ENCODE assay signal across 9 cellular contexts in genomic region chr10:43077421-43078171, GRCh38. TPM values are rescaled to one million over a fixed set of nuclear protein-coding genes. Genes with fewer than 3 reads are reported as not detected.
DNase-seq lines count a peak whose midpoint lies in the region; ATAC-seq and TF ChIP-seq lines count a peak whose summit lies in the region.
"Had no signal": no experiment of that assay in that cellular context is flagged by ENCODE, and none has a peak within 500 bp of the region (broad histone marks: within the 10 kb centered on the region; RNA-seq: fewer than 3 reads in every experiment).

No MANE protein-coding gene starts in this region.

- CTCF ChIA-PET in SK-N-SH (lab: Yijun Ruan, JAX): interaction anchor here (1.1 to 12.3 kb wide), 18 partner anchors 8 to 216 kb away, joined by 3 to 143 read pairs (median 13); no protein-coding TSS in a partner anchor

- 2% methylated on average over 13 of the region's 72 CpGs for whole genome bisulfite sequencing in SK-N-SH (ENCODE audit: low lambda C conversion rate)
- WGBS in stomach, 5 donors: 5 to 15% (median 6%) methylated on average over 16 to 72 of the region's 72 CpGs

- H3K27me3 ChIP-seq in SK-N-SH (ENCODE audit: insufficient read depth): peaks cover 6% of the 10 kb centered on the region
- peaks cover 5 to 97% (median 40%) of the 10 kb centered on the region in 3 donors for H3K27me3 ChIP-seq in stomach

- H3K9me2 ChIP-seq in SK-N-SH: no peaks in the 10 kb centered on the region

- peak overlapping the region in 1 of 2 experiments; percentile 96; a peak in 2 of 4 replicates for H3K27ac ChIP-seq in SK-N-SH (ENCODE audit: low read depth in 2 of 2, low read length in 1 of 2)
- peak overlapping the region in 1 of 5 donors; percentile 24 for H3K27ac ChIP-seq in stomach

- H4K20me1 ChIP-seq in SK-N-SH (ENCODE audit: insufficient read depth): no peaks in the 10 kb centered on the region

- H3K36me3 ChIP-seq in SK-N-SH (replicated peaks in 1 of 2; ENCODE audit: control insufficient read depth in 1 of 2, insufficient read depth in 2 of 2, low read length in 1 of 2): no peaks in the 10 kb centered on the region
- no peaks in the 10 kb centered on the region for H3K36me3 ChIP-seq in stomach

- no peak overlapping the region for H3K9ac ChIP-seq in SK-N-SH

- TF ChIP-seq POLR2A in stomach (IDR thresholded peaks at IDR 0.05): no peak

- H3K4me3 ChIP-seq in SK-N-SH (ENCODE audit: low read depth in 2 of 2, low read length in 1 of 2): peak overlapping the region; percentile 35 to 61; a peak in 3 of 4 replicates
- peak overlapping the region; percentile 49 to 71 (median 52) for H3K4me3 ChIP-seq in stomach

- H3K79me2 ChIP-seq in SK-N-SH (ENCODE audit: insufficient read depth): no peaks in the 10 kb centered on the region

- no peaks in the 10 kb centered on the region for H3F3A ChIP-seq in SK-N-SH (replicated peaks; ENCODE audit: insufficient read depth)

- no peak overlapping the region for H2AFZ ChIP-seq in SK-N-SH (ENCODE audit: low read depth)

- DNase-seq in SK-N-SH (peak; percentile 59), immature natural killer cell (no peak), stomach (no peak), foreskin melanocyte (no peak)
- no peak for DNase-seq in activated naive CD8-positive, alpha-beta T cell treated with anti-CD3 and anti-CD28 coated beads, Interleukin-2, amount 10 ng/mL, durations not matched to agents 7 days and 5 days
- DNase-seq: NCI-H2029 treated with DMSO at 0.1 percent for 48 hours had no signal

- TF ChIP-seq CTCF in SK-N-SH (IDR thresholded peaks at IDR 0.05) (no peak), stomach (IDR thresholded peaks at IDR 0.05) (no peak)

- H3K36me3 Mint-ChIP-seq in activated naive CD8-positive, alpha-beta T cell treated with anti-CD3 and anti-CD28 coated beads, Interleukin-2, amount 10 ng/mL, durations not matched to agents 7 days and 5 days: no peaks in the 10 kb centered on the region
- no peaks in the 10 kb centered on the region for H3K36me3 Mint-ChIP-seq in immature natural killer cell

- peaks cover 35% of the 10 kb centered on the region for H3K27me3 Mint-ChIP-seq in activated naive CD8-positive, alpha-beta T cell treated with anti-CD3 and anti-CD28 coated beads, Interleukin-2, amount 10 ng/mL, durations not matched to agents 7 days and 5 days
- H3K27me3 Mint-ChIP-seq in immature natural killer cell (ENCODE audit: low read depth in 3 of 3): peaks cover 2 to 16% (median 12%) of the 10 kb centered on the region in 3 donors

- intact Hi-C loops in stomach (cut with DNase I; ENCODE audit: low total_unique reads): no loop called here

- H3K9me3 Mint-ChIP-seq in activated naive CD8-positive, alpha-beta T cell treated with anti-CD3 and anti-CD28 coated beads, Interleukin-2, amount 10 ng/mL, durations not matched to agents 7 days and 5 days: no peaks in the 10 kb centered on the region
- H3K9me3 Mint-ChIP-seq in immature natural killer cell: no peaks in the 10 kb centered on the region

- POLR2A ChIA-PET in SK-N-SH (lab: Yijun Ruan, JAX): interaction anchor here (0.6 to 6.2 kb wide), 7 partner anchors 15 to 210 kb away, joined by 3 to 75 read pairs (median 10); no protein-coding TSS in a partner anchor
- POLR2A ChIA-PET in activated naive CD8-positive, alpha-beta T cell treated with anti-CD3 and anti-CD28 coated beads, Interleukin-2, amount 10 ng/mL, durations not matched to agents 7 days and 5 days (lab: Charles Lee): no interaction called here

- H3K9me3 ChIP-seq in SK-N-SH: no peaks in the 10 kb centered on the region
- no peaks in the 10 kb centered on the region for H3K9me3 ChIP-seq in stomach

- TF ChIP-seq EP300 in SK-N-SH (IDR thresholded peaks at IDR 0.05; ENCODE audit: borderline replicate concordance in 1 of 2, low read depth in 1 of 2, low read length in 1 of 2): no peak
- TF ChIP-seq EP300 in stomach (IDR thresholded peaks at IDR 0.05): no peak

- peaks cover 3% of the 10 kb centered on the region for H3K4me1 Mint-ChIP-seq in activated naive CD8-positive, alpha-beta T cell treated with anti-CD3 and anti-CD28 coated beads, Interleukin-2, amount 10 ng/mL, durations not matched to agents 7 days and 5 days
- peaks cover 0 to 9% of the 10 kb centered on the region in 2 donors for H3K4me1 Mint-ChIP-seq in immature natural killer cell

- peaks cover 0 to 68% of the 10 kb centered on the region in 2 experiments; a peak in 1 of 4 replicates for H3K4me1 ChIP-seq in SK-N-SH (ENCODE audit: control insufficient read depth in 1 of 2, insufficient read depth in 2 of 2, low read depth in 1 of 2, low read length in 1 of 2)
- peaks cover 4 to 40% (median 37%) of the 10 kb centered on the region in 4 donors for H3K4me1 ChIP-seq in stomach

- peak overlapping the region; percentile 68; the same call in 1 of the 2 replicates for H3K4me2 ChIP-seq in SK-N-SH

- peak overlapping the region; percentile 52 for H3K4me3 Mint-ChIP-seq in activated naive CD8-positive, alpha-beta T cell treated with anti-CD3 and anti-CD28 coated beads, Interleukin-2, amount 10 ng/mL, durations not matched to agents 7 days and 5 days
- H3K4me3 Mint-ChIP-seq in immature natural killer cell: peak overlapping the region in 3 of 5 donors; percentile 67 to 71 (median 68)

- no peak for ATAC-seq in SK-N-SH treated with all-trans-retinoic acid at 6 μM for 48 hours
- ATAC-seq in activated naive CD8-positive, alpha-beta T cell treated with anti-CD3 and anti-CD28 coated beads, Interleukin-2, amount 10 ng/mL, durations not matched to agents 7 days and 5 days (ENCODE audit: low read depth): no peak
- ATAC-seq in GM18907 (IDR thresholded peaks at IDR 0.05; ENCODE audit: unreplicated experiment): no peak
- no peak for ATAC-seq in HG02938 (IDR thresholded peaks at IDR 0.05; ENCODE audit: unreplicated experiment)

- TF ChIP-seq RAD21 in SK-N-SH (IDR thresholded peaks at IDR 0.05; ENCODE audit: low read length): no peak

- H3K27ac Mint-ChIP-seq in activated naive CD8-positive, alpha-beta T cell treated with anti-CD3 and anti-CD28 coated beads, Interleukin-2, amount 10 ng/mL, durations not matched to agents 7 days and 5 days: no peak overlapping the region
- no peak overlapping the region for H3K27ac Mint-ChIP-seq in immature natural killer cell

TF ChIP-seq in SK-N-SH, 30 proteins besides CTCF, POLR2A, EP300 and RAD21:
- TF ChIP-seq, protein P1, sequence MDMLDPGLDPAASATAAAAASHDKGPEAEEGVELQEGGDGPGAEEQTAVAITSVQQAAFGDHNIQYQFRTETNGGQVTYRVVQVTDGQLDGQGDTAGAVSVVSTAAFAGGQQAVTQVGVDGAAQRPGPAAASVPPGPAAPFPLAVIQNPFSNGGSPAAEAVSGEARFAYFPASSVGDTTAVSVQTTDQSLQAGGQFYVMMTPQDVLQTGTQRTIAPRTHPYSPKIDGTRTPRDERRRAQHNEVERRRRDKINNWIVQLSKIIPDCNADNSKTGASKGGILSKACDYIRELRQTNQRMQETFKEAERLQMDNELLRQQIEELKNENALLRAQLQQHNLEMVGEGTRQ (IDR thresholded peaks at IDR 0.05; ENCODE audit: borderline replicate concordance, low read depth, low read length): no peak
- TF ChIP-seq NRF1 (IDR thresholded peaks at IDR 0.05; ENCODE audit: low read depth, low read length): no peak

TF ChIP-seq in SK-N-SH treated with all-trans-retinoic acid at 6 μM for 48 hours, 23 proteins besides CTCF, POLR2A, EP300 and RAD21:
- no peak for TF ChIP-seq OSR1 (CRISPR knock-in tag; IDR thresholded peaks at IDR 0.05)
- no peak for TF ChIP-seq SNAI2 (CRISPR knock-in tag; IDR thresholded peaks at IDR 0.05)

RNA-seq across cellular contexts. Expression of gene RET, which starts 0.7 kb away (rescaled TPM):
- polyA plus RNA-seq in SK-N-SH (2012; rRNA removed) (3.2 and 6.8 TPM in 2 replicates), immature natural killer cell (under 1 TPM in 1 of 3 donors, not detected in 2; 0.27 TPM), stomach (1 to 10 TPM in 1 of 3 donors, under 1 TPM in 2; 0.31 to 1.9 (median 0.93) TPM)
- polyA plus RNA-seq in SK-N-SH (2012; cell fraction: cytosol; rRNA removed): 5.8 and 12.3 TPM in 2 replicates
- polyA plus RNA-seq in SK-N-SH (2012; cell fraction: nucleus; rRNA removed): 11.5 and 17.8 TPM in 2 replicates
- total RNA-seq in activated naive CD8-positive, alpha-beta T cell treated with anti-CD3 and anti-CD28 coated beads, Interleukin-2, amount 10 ng/mL, durations not matched to agents 7 days and 5 days: under 1 TPM in 1 of 2 experiments, not detected in 1; 0.22 TPM
- 1 to 10 TPM in 3 of 5 donors, not detected in 2; 3.1 to 9.8 (median 3.2) TPM for total RNA-seq in stomach
